In the genomic region with DNA sequence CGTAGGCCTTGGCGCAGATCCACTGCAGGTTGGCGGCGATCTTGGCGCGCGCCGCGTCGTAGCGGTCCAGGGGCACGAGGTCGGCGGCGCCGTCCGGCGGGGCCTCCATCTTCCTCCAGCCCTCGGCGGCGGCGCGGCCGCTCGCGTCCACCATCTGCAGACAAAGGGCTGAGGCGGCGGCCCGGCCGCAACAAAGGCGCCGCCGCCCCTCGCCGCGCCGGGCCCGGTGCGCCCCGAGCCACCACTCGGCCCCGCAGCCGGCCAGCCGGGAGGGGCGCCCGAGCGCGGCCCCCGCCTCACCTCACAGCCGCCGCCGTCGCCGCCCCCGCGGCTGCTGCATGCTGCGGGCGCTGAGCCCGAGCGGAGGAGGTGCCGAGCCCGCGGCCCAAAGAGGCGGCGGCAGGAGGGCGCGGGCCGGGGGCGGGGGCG, we compare ENCODE assay signal across 1 cellular context.
TF ChIP-seq lines count a peak whose summit lies in the region.

No MANE protein-coding gene starts in this region.

TF ChIP-seq in WTC11, 78 proteins besides CTCF, POLR2A, EP300 and RAD21 (continued from another document and continues in another):
- TF ChIP-seq, protein P1, sequence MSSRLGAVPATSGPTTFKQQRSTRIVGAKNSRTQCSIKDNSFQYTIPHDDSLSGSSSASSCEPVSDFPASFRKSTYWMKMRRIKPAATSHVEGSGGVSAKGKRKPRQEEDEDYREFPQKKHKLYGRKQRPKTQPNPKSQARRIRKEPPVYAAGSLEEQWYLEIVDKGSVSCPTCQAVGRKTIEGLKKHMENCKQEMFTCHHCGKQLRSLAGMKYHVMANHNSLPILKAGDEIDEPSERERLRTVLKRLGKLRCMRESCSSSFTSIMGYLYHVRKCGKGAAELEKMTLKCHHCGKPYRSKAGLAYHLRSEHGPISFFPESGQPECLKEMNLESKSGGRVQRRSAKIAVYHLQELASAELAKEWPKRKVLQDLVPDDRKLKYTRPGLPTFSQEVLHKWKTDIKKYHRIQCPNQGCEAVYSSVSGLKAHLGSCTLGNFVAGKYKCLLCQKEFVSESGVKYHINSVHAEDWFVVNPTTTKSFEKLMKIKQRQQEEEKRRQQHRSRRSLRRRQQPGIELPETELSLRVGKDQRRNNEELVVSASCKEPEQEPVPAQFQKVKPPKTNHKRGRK (CRISPR knock-in tag; IDR thresholded peaks at IDR 0.05; ENCODE audit: borderline replicate concordance) = no peak
- TF ChIP-seq ZNF138 (CRISPR knock-in tag; conservative IDR thresholded peaks at IDR 0.05) (no peak), USF2 (CRISPR knock-in tag; IDR thresholded peaks at IDR 0.05) (no peak), GABPB1 (CRISPR knock-in tag; IDR thresholded peaks at IDR 0.05) (no peak), E2F4 (CRISPR knock-in tag; IDR thresholded peaks at IDR 0.05; ENCODE audit: borderline replicate concordance, low read depth) (no peak), GRHL2 (CRISPR knock-in tag; IDR thresholded peaks at IDR 0.05; ENCODE audit: insufficient replicate concordance, severe bottlenecking) (no peak), ZNF281 (CRISPR knock-in tag; IDR thresholded peaks at IDR 0.05) (no peak), ZSCAN18 (CRISPR knock-in tag; IDR thresholded peaks at IDR 0.05) (no peak), NR3C1 (CRISPR knock-in tag; conservative IDR thresholded peaks at IDR 0.05; ENCODE audit: low read depth) (no peak), RORB (CRISPR knock-in tag; IDR thresholded peaks at IDR 0.05) (no peak), JUN (CRISPR knock-in tag; IDR thresholded peaks at IDR 0.05) (no peak), IRF1 (CRISPR knock-in tag; IDR thresholded peaks at IDR 0.05) (no peak), ZNF396 (CRISPR knock-in tag; IDR thresholded peaks at IDR 0.05; ENCODE audit: borderline replicate concordance) (no peak), ETV6 (CRISPR knock-in tag; IDR thresholded peaks at IDR 0.05) (no peak), TP53 (CRISPR knock-in tag; IDR thresholded peaks at IDR 0.05) (0 out of 2 replicates have a peak, but pooled peaks have one; percentile 62), ZNF423 (CRISPR knock-in tag; IDR thresholded peaks at IDR 0.05) (no peak), ZNF232 (CRISPR knock-in tag; IDR thresholded peaks at IDR 0.05) (no peak), ZNF416 (CRISPR knock-in tag; IDR thresholded peaks at IDR 0.05) (no peak), JAZF1 (CRISPR knock-in tag; IDR thresholded peaks at IDR 0.05) (no peak), KAT7 (CRISPR knock-in tag; IDR thresholded peaks at IDR 0.05; ENCODE audit: borderline replicate concordance) (no peak), EMX1 (CRISPR knock-in tag; IDR thresholded peaks at IDR 0.05) (no peak), ATF1 (CRISPR knock-in tag; IDR thresholded peaks at IDR 0.05) (no peak), ARID4B (CRISPR knock-in tag; IDR thresholded peaks at IDR 0.05; ENCODE audit: borderline replicate concordance) (no peak), MXD4 (CRISPR knock-in tag; IDR thresholded peaks at IDR 0.05; ENCODE audit: borderline replicate concordance) (no peak)
- TF ChIP-seq, protein P2, sequence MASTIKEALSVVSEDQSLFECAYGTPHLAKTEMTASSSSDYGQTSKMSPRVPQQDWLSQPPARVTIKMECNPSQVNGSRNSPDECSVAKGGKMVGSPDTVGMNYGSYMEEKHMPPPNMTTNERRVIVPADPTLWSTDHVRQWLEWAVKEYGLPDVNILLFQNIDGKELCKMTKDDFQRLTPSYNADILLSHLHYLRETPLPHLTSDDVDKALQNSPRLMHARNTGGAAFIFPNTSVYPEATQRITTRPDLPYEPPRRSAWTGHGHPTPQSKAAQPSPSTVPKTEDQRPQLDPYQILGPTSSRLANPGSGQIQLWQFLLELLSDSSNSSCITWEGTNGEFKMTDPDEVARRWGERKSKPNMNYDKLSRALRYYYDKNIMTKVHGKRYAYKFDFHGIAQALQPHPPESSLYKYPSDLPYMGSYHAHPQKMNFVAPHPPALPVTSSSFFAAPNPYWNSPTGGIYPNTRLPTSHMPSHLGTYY (CRISPR knock-in tag; IDR thresholded peaks at IDR 0.05) = no peak
- TF ChIP-seq, protein P3, sequence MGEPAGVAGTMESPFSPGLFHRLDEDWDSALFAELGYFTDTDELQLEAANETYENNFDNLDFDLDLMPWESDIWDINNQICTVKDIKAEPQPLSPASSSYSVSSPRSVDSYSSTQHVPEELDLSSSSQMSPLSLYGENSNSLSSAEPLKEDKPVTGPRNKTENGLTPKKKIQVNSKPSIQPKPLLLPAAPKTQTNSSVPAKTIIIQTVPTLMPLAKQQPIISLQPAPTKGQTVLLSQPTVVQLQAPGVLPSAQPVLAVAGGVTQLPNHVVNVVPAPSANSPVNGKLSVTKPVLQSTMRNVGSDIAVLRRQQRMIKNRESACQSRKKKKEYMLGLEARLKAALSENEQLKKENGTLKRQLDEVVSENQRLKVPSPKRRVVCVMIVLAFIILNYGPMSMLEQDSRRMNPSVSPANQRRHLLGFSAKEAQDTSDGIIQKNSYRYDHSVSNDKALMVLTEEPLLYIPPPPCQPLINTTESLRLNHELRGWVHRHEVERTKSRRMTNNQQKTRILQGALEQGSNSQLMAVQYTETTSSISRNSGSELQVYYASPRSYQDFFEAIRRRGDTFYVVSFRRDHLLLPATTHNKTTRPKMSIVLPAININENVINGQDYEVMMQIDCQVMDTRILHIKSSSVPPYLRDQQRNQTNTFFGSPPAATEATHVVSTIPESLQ (CRISPR knock-in tag; IDR thresholded peaks at IDR 0.05) = no peak
- TF ChIP-seq, protein P4, sequence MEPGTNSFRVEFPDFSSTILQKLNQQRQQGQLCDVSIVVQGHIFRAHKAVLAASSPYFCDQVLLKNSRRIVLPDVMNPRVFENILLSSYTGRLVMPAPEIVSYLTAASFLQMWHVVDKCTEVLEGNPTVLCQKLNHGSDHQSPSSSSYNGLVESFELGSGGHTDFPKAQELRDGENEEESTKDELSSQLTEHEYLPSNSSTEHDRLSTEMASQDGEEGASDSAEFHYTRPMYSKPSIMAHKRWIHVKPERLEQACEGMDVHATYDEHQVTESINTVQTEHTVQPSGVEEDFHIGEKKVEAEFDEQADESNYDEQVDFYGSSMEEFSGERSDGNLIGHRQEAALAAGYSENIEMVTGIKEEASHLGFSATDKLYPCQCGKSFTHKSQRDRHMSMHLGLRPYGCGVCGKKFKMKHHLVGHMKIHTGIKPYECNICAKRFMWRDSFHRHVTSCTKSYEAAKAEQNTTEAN (CRISPR knock-in tag; IDR thresholded peaks at IDR 0.05) = no peak
- TF ChIP-seq, protein P5, sequence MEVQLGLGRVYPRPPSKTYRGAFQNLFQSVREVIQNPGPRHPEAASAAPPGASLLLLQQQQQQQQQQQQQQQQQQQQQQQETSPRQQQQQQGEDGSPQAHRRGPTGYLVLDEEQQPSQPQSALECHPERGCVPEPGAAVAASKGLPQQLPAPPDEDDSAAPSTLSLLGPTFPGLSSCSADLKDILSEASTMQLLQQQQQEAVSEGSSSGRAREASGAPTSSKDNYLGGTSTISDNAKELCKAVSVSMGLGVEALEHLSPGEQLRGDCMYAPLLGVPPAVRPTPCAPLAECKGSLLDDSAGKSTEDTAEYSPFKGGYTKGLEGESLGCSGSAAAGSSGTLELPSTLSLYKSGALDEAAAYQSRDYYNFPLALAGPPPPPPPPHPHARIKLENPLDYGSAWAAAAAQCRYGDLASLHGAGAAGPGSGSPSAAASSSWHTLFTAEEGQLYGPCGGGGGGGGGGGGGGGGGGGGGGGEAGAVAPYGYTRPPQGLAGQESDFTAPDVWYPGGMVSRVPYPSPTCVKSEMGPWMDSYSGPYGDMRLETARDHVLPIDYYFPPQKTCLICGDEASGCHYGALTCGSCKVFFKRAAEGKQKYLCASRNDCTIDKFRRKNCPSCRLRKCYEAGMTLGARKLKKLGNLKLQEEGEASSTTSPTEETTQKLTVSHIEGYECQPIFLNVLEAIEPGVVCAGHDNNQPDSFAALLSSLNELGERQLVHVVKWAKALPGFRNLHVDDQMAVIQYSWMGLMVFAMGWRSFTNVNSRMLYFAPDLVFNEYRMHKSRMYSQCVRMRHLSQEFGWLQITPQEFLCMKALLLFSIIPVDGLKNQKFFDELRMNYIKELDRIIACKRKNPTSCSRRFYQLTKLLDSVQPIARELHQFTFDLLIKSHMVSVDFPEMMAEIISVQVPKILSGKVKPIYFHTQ (CRISPR knock-in tag; IDR thresholded peaks at IDR 0.05) = no peak
- TF ChIP-seq, protein P6, sequence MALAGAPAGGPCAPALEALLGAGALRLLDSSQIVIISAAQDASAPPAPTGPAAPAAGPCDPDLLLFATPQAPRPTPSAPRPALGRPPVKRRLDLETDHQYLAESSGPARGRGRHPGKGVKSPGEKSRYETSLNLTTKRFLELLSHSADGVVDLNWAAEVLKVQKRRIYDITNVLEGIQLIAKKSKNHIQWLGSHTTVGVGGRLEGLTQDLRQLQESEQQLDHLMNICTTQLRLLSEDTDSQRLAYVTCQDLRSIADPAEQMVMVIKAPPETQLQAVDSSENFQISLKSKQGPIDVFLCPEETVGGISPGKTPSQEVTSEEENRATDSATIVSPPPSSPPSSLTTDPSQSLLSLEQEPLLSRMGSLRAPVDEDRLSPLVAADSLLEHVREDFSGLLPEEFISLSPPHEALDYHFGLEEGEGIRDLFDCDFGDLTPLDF (CRISPR knock-in tag; IDR thresholded peaks at IDR 0.05) = no peak
